In genomic region chr19:53868091-53868891, GRCh38 we compare ENCODE assay signal across 1 cellular context.
A peak's percentile ranks its signal among the peaks of the same experiment; 100 is the strongest.
TF ChIP-seq lines count a peak whose summit lies in the region.

No MANE protein-coding gene starts in this region.

TF ChIP-seq in WTC11, 78 proteins besides CTCF, POLR2A, EP300 and RAD21 (continued from another document):
- TF ChIP-seq ZNF532 (CRISPR knock-in tag; IDR thresholded peaks at IDR 0.05; ENCODE audit: borderline replicate concordance) = peak; percentile 88; the same call in 1 of the 2 replicates
- no peak for TF ChIP-seq HMGXB4 (CRISPR knock-in tag; IDR thresholded peaks at IDR 0.05)
- no peak for TF ChIP-seq ZNF396 (CRISPR knock-in tag; IDR thresholded peaks at IDR 0.05; ENCODE audit: borderline replicate concordance)
- TF ChIP-seq, protein P1, sequence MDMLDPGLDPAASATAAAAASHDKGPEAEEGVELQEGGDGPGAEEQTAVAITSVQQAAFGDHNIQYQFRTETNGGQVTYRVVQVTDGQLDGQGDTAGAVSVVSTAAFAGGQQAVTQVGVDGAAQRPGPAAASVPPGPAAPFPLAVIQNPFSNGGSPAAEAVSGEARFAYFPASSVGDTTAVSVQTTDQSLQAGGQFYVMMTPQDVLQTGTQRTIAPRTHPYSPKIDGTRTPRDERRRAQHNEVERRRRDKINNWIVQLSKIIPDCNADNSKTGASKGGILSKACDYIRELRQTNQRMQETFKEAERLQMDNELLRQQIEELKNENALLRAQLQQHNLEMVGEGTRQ (CRISPR knock-in tag; IDR thresholded peaks at IDR 0.05) = no peak
- TF ChIP-seq ZNF416 (CRISPR knock-in tag; IDR thresholded peaks at IDR 0.05) = peak; percentile 86
- TF ChIP-seq, protein P2, sequence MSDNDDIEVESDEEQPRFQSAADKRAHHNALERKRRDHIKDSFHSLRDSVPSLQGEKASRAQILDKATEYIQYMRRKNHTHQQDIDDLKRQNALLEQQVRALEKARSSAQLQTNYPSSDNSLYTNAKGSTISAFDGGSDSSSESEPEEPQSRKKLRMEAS (CRISPR knock-in tag; IDR thresholded peaks at IDR 0.05) = no peak
- TF ChIP-seq IRF2 (CRISPR knock-in tag; IDR thresholded peaks at IDR 0.05; ENCODE audit: borderline replicate concordance, low read depth) = no peak
- TF ChIP-seq, protein P3, sequence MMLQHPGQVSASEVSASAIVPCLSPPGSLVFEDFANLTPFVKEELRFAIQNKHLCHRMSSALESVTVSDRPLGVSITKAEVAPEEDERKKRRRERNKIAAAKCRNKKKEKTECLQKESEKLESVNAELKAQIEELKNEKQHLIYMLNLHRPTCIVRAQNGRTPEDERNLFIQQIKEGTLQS (CRISPR knock-in tag; conservative IDR thresholded peaks at IDR 0.05) = no peak
- TF ChIP-seq PRRX2 (CRISPR knock-in tag; IDR thresholded peaks at IDR 0.05) = peak; percentile 47; the same call in 1 of the 2 replicates
- TF ChIP-seq SMAD4 (CRISPR knock-in tag; IDR thresholded peaks at IDR 0.05) = no peak
- TF ChIP-seq, protein P4, sequence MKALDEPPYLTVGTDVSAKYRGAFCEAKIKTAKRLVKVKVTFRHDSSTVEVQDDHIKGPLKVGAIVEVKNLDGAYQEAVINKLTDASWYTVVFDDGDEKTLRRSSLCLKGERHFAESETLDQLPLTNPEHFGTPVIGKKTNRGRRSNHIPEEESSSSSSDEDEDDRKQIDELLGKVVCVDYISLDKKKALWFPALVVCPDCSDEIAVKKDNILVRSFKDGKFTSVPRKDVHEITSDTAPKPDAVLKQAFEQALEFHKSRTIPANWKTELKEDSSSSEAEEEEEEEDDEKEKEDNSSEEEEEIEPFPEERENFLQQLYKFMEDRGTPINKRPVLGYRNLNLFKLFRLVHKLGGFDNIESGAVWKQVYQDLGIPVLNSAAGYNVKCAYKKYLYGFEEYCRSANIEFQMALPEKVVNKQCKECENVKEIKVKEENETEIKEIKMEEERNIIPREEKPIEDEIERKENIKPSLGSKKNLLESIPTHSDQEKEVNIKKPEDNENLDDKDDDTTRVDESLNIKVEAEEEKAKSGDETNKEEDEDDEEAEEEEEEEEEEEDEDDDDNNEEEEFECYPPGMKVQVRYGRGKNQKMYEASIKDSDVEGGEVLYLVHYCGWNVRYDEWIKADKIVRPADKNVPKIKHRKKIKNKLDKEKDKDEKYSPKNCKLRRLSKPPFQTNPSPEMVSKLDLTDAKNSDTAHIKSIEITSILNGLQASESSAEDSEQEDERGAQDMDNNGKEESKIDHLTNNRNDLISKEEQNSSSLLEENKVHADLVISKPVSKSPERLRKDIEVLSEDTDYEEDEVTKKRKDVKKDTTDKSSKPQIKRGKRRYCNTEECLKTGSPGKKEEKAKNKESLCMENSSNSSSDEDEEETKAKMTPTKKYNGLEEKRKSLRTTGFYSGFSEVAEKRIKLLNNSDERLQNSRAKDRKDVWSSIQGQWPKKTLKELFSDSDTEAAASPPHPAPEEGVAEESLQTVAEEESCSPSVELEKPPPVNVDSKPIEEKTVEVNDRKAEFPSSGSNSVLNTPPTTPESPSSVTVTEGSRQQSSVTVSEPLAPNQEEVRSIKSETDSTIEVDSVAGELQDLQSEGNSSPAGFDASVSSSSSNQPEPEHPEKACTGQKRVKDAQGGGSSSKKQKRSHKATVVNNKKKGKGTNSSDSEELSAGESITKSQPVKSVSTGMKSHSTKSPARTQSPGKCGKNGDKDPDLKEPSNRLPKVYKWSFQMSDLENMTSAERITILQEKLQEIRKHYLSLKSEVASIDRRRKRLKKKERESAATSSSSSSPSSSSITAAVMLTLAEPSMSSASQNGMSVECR (CRISPR knock-in tag; IDR thresholded peaks at IDR 0.05; ENCODE audit: borderline replicate concordance) = no peak
- TF ChIP-seq FOXP1 (CRISPR knock-in tag; IDR thresholded peaks at IDR 0.05; ENCODE audit: borderline replicate concordance) = no peak
- peak; percentile 66 for TF ChIP-seq NFATC4 (CRISPR knock-in tag; IDR thresholded peaks at IDR 0.05)
- no peak for TF ChIP-seq NFE2L1 (CRISPR knock-in tag; IDR thresholded peaks at IDR 0.05)
- TF ChIP-seq CREB1 (CRISPR knock-in tag; IDR thresholded peaks at IDR 0.05) = no peak
- TF ChIP-seq, protein P5, sequence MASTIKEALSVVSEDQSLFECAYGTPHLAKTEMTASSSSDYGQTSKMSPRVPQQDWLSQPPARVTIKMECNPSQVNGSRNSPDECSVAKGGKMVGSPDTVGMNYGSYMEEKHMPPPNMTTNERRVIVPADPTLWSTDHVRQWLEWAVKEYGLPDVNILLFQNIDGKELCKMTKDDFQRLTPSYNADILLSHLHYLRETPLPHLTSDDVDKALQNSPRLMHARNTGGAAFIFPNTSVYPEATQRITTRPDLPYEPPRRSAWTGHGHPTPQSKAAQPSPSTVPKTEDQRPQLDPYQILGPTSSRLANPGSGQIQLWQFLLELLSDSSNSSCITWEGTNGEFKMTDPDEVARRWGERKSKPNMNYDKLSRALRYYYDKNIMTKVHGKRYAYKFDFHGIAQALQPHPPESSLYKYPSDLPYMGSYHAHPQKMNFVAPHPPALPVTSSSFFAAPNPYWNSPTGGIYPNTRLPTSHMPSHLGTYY (CRISPR knock-in tag; IDR thresholded peaks at IDR 0.05) = no peak
- TF ChIP-seq RELA (CRISPR knock-in tag; IDR thresholded peaks at IDR 0.05; ENCODE audit: borderline replicate concordance) = no peak
- TF ChIP-seq, protein P6, sequence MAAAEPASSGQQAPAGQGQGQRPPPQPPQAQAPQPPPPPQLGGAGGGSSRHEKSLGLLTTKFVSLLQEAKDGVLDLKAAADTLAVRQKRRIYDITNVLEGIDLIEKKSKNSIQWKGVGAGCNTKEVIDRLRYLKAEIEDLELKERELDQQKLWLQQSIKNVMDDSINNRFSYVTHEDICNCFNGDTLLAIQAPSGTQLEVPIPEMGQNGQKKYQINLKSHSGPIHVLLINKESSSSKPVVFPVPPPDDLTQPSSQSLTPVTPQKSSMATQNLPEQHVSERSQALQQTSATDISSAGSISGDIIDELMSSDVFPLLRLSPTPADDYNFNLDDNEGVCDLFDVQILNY (CRISPR knock-in tag; IDR thresholded peaks at IDR 0.05) = no peak
- TF ChIP-seq ZNF138 (CRISPR knock-in tag; conservative IDR thresholded peaks at IDR 0.05) = no peak
- no peak for TF ChIP-seq IRF1 (CRISPR knock-in tag; IDR thresholded peaks at IDR 0.05)
- TF ChIP-seq GRHL2 (CRISPR knock-in tag; IDR thresholded peaks at IDR 0.05; ENCODE audit: insufficient replicate concordance, severe bottlenecking) = no peak
